1 cellular context compared by ENCODE assay signal in genomic region chr4:76639292-76639691, GRCh38.
A peak's percentile ranks its signal among the peaks of the same experiment; 100 is the strongest.
TF ChIP-seq lines count a peak whose summit lies in the region.

No MANE protein-coding gene starts in this region.

TF ChIP-seq in SK-N-SH, 30 proteins besides CTCF, POLR2A, EP300 and RAD21 (continued from another document):
- TF ChIP-seq NFIC (IDR thresholded peaks at IDR 0.05; ENCODE audit: borderline replicate concordance) (peak; percentile 79), RFX5 (IDR thresholded peaks at IDR 0.05; ENCODE audit: low read length) (no peak), USF2 (IDR thresholded peaks at IDR 0.05; ENCODE audit: borderline replicate concordance, low read depth, low read length) (no peak), YY1 (IDR thresholded peaks at IDR 0.05; ENCODE audit: low read depth) (0 out of 2 replicates have a peak, but pooled peaks have one; percentile 20), RCOR1 (IDR thresholded peaks at IDR 0.05; ENCODE audit: low read length) (no peak), ELF1 (IDR thresholded peaks at IDR 0.05) (no peak), CHD2 (IDR thresholded peaks at IDR 0.05; ENCODE audit: low read length, partially characterized antibody) (no peak), TEAD4 (IDR thresholded peaks at IDR 0.05; ENCODE audit: borderline replicate concordance, insufficient read depth) (no peak), ZBTB33 (IDR thresholded peaks at IDR 0.05; ENCODE audit: borderline replicate concordance, low read depth) (no peak), TAF1 (IDR thresholded peaks at IDR 0.05; ENCODE audit: borderline replicate concordance, low read depth, low read length) (no peak), SIN3A (IDR thresholded peaks at IDR 0.05; ENCODE audit: borderline replicate concordance, low read depth, low read length) (no peak), GABPA (IDR thresholded peaks at IDR 0.05; ENCODE audit: low read depth) (no peak), NRF1 (IDR thresholded peaks at IDR 0.05; ENCODE audit: low read depth, low read length) (no peak), USF1 (IDR thresholded peaks at IDR 0.05; ENCODE audit: borderline replicate concordance, low read depth) (no peak), JUND (IDR thresholded peaks at IDR 0.05) (peak; percentile 22; the same call in 1 of the 2 replicates)
